8 cellular contexts compared by ENCODE assay signal in the genomic region with DNA sequence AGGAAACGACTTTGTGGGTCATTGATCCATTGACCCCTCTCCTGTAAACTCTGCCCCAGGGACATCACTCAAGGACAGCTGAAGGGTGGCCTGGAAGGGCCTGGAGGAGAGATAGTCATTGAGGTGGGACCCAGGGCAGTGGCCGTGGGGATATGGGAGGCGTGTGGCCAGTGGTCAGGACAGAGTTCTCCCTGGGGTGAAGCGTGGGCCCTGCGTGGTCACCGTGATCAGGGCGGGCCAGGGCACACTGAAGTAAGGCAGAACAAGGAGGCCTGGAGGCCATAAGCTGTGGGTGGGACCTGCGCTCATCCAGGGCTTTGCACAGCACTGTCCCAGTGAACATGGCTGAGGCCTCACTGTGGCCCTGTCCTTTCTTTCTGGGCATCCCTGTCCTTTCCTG.
"Had no signal": no experiment of that assay in that cellular context is flagged by ENCODE, and none has a peak within 500 bp of the region (broad histone marks: within the 10 kb centered on the region; RNA-seq: fewer than 3 reads in every experiment).

No MANE protein-coding gene starts in this region.

- H3K36me3 ChIP-seq: HAP-1 had no signal

- H3K4me1 ChIP-seq: HAP-1 had no signal

- H3K4me3 ChIP-seq: GM23248, HAP-1, K562 had no signal

- H3K27ac ChIP-seq: GM23248, HL-60 had no signal

- ATAC-seq: HCT116 had no signal

- DNase-seq: GM23248, GOT3, HFFc6, IMR-90 had no signal

- H3K9me3 ChIP-seq: HAP-1 had no signal

- H3K4me3 Mint-ChIP-seq: HFFc6 had no signal

- H3K27ac Mint-ChIP-seq: HFFc6 had no signal
